ENCODE assay signal across 1 cellular context in the genomic region with DNA sequence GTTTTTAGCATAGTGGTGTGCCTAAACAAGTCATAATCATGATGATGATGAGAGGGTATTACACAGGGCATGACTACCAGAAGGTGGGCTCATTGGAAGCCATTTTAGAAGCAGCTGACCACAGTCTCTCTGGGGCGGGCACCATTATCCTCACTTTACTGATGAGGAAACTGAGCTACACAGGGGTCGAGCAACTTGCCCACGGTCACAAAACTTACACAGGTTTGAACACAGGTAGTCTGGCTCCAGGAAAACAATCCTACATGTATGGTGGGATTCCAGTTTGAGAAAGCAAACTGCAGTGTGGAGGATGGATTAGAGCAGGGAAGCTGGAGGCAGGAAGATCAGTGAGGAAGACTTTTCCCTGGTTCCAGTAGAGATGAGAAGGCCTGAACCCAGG.
TF ChIP-seq lines count a peak whose summit lies in the region.

No MANE protein-coding gene starts in this region.

TF ChIP-seq in HepG2, 621 proteins besides CTCF, POLR2A, EP300 and RAD21:
- TF ChIP-seq REL (CRISPR knock-in tag; conservative IDR thresholded peaks at IDR 0.05) (no peak), ZNF766 (CRISPR knock-in tag; IDR thresholded peaks at IDR 0.05; ENCODE audit: borderline replicate concordance) (no peak), CENPX (CRISPR knock-in tag; IDR thresholded peaks at IDR 0.05) (no peak), MEIS1 (CRISPR knock-in tag; IDR thresholded peaks at IDR 0.05; ENCODE audit: borderline replicate concordance) (no peak), ISX (CRISPR knock-in tag; conservative IDR thresholded peaks at IDR 0.05) (no peak), ZMAT3 (CRISPR knock-in tag; conservative IDR thresholded peaks at IDR 0.05) (no peak), HIVEP1 (CRISPR knock-in tag; IDR thresholded peaks at IDR 0.05) (no peak), ZNF446 (CRISPR knock-in tag; IDR thresholded peaks at IDR 0.05) (no peak), ELF3 (CRISPR knock-in tag; IDR thresholded peaks at IDR 0.05) (no peak), SMARCE1 (IDR thresholded peaks at IDR 0.05; ENCODE audit: borderline replicate concordance) (no peak), HMG20A (CRISPR knock-in tag; IDR thresholded peaks at IDR 0.05; ENCODE audit: borderline replicate concordance) (no peak), KLF16 (CRISPR knock-in tag; IDR thresholded peaks at IDR 0.05) (no peak), ZNF569 (CRISPR knock-in tag; IDR thresholded peaks at IDR 0.05; ENCODE audit: borderline replicate concordance) (no peak), ZNF124 (CRISPR knock-in tag; IDR thresholded peaks at IDR 0.05) (no peak), ZNF510 (CRISPR knock-in tag; IDR thresholded peaks at IDR 0.05; ENCODE audit: low read depth) (no peak), SMAD1 (CRISPR knock-in tag; IDR thresholded peaks at IDR 0.05; ENCODE audit: borderline replicate concordance, low read depth) (no peak)
- TF ChIP-seq, protein P1, sequence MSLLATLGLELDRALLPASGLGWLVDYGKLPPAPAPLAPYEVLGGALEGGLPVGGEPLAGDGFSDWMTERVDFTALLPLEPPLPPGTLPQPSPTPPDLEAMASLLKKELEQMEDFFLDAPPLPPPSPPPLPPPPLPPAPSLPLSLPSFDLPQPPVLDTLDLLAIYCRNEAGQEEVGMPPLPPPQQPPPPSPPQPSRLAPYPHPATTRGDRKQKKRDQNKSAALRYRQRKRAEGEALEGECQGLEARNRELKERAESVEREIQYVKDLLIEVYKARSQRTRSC (CRISPR knock-in tag; IDR thresholded peaks at IDR 0.05; ENCODE audit: low read depth) = no peak
